In genomic region chr5:132692632-132692967, GRCh38 we compare ENCODE assay signal across 18 cellular contexts. TPM values are rescaled to one million over a fixed set of nuclear protein-coding genes. Genes with fewer than 3 reads are reported as not detected.
DNase-seq lines count a peak whose midpoint lies in the region; TF ChIP-seq lines count a peak whose summit lies in the region.
"Had no signal": no experiment of that assay in that cellular context is flagged by ENCODE, and none has a peak within 500 bp of the region (broad histone marks: within the 10 kb centered on the region; RNA-seq: fewer than 3 reads in every experiment).

No MANE protein-coding gene starts in this region.

- H2BK5ac ChIP-seq in trophoblast cell (ENCODE audit: low read depth, low read length, poor library complexity) = no peak overlapping the region

- no peak overlapping the region for H2AK5ac ChIP-seq in trophoblast cell (ENCODE audit: low read length)

- H3K79me1 ChIP-seq in trophoblast cell (ENCODE audit: low read length) = no peaks in the 10 kb centered on the region

- H3K4me2 ChIP-seq in GM23248 (ENCODE audit: unreplicated experiment) (no peak overlapping the region), KMS-11 (peak overlapping the region; percentile 38; the same call in 1 of the 2 replicates), trophoblast cell (ENCODE audit: low read length) (no peak overlapping the region)

- H3K27me3 ChIP-seq in GM23248 (replicated peaks; ENCODE audit: insufficient read depth) = no peaks in the 10 kb centered on the region
- no peaks in the 10 kb centered on the region for H3K27me3 ChIP-seq in KMS-11 (ENCODE audit: insufficient read depth, low read depth)
- H3K27me3 ChIP-seq in trophoblast cell (ENCODE audit: insufficient read depth, low read length) = no peaks in the 10 kb centered on the region

- H3F3A ChIP-seq in GM23248 (ENCODE audit: insufficient read depth) = peaks cover 3% of the 10 kb centered on the region; the same call in 1 of the 2 replicates

- H3K4me3 ChIP-seq in GM23248 (no peak overlapping the region), KMS-11 (IDR thresholded peaks at IDR 0.05; ENCODE audit: insufficient read depth, low read depth, low read length) (no peak overlapping the region), trophoblast cell (ENCODE audit: low read depth, low read length) (no peak overlapping the region)

- H3K79me2 ChIP-seq in GM23248 (ENCODE audit: insufficient read depth) (no peaks in the 10 kb centered on the region), KMS-11 (ENCODE audit: insufficient read depth, low read depth) (no peaks in the 10 kb centered on the region), trophoblast cell (ENCODE audit: control insufficient read depth, insufficient read depth, low read length, poor library complexity) (no peaks in the 10 kb centered on the region)

- no peak overlapping the region for H3K23ac ChIP-seq in trophoblast cell (ENCODE audit: low read length)

- H4K91ac ChIP-seq in trophoblast cell (ENCODE audit: low read depth, low read length) = no peak overlapping the region

- H2BK120ac ChIP-seq in trophoblast cell (ENCODE audit: insufficient read depth, low read length, poor library complexity) = no peak overlapping the region

- peak overlapping the region; percentile 22; the same call in 1 of the 2 replicates for H3K9ac ChIP-seq in GM23248
- H3K9ac ChIP-seq in KMS-11 = no peak overlapping the region
- H3K9ac ChIP-seq in trophoblast cell (ENCODE audit: low read length) = no peak overlapping the region

- H3K27ac ChIP-seq in GM23248 (peak overlapping the region; percentile 51), KMS-11 (0 out of 2 replicates have a peak overlapping the region, but pooled peaks have one; percentile 4), epithelial cell of prostate (peak overlapping the region; percentile 2), trophoblast cell (ENCODE audit: low read depth, low read length) (no peak overlapping the region)

- H3K36me3 ChIP-seq in GM23248 (ENCODE audit: low read depth) = no peaks in the 10 kb centered on the region; the same call in 1 of the 2 replicates
- no peaks in the 10 kb centered on the region for H3K36me3 ChIP-seq in KMS-11 (ENCODE audit: insufficient read depth)
- peaks cover 4 to 9% of the 10 kb centered on the region in 2 experiments for H3K36me3 ChIP-seq in trophoblast cell (ENCODE audit: control insufficient read depth in 1 of 2, insufficient read depth in 2 of 2, low read length in 2 of 2)

- H3K14ac ChIP-seq in trophoblast cell (ENCODE audit: low read length) = no peak overlapping the region

- in situ Hi-C loops in GM23248 (cut with MboI) = no loop called here

- no peak for TF ChIP-seq CTCF in KMS-11 (conservative IDR thresholded peaks at IDR 0.05; ENCODE audit: low read depth, low read length)

- no peak overlapping the region for H4K12ac ChIP-seq in trophoblast cell (ENCODE audit: low read depth, low read length)

- DNase-seq in GM23248 = peak; percentile 57
- peak; percentile 27 for DNase-seq in SW480 (ENCODE audit: low spot score)
- DNase-seq in epithelial cell of prostate (ENCODE audit: low read depth, low spot score) = no peak
- DNase-seq in activated naive CD4-positive, alpha-beta T cell treated with anti-CD3 and anti-CD28 coated beads, Interleukin-2, amount 50 U/mL, for 16 hours = no peak
- DNase-seq in NCI-H1092 (lab: John Stamatoyannopoulos, UW) = no peak
- no peak for DNase-seq in trophoblast cell
- DNase-seq: C1 segment of cervical spinal cord, KG1, NCI-H1417 treated with DMSO at 0.1 percent for 48 hours, NCI-H187 treated with DMSO at 0.1 percent for 48 hours, NCI-H345, NCI-H526, RPMI8226, SIG-M5 had no signal

- H3K4ac ChIP-seq in trophoblast cell (ENCODE audit: low read depth, low read length) = no peak overlapping the region

- H3K9me2 ChIP-seq in GM23248 (ENCODE audit: insufficient read depth) = no peaks in the 10 kb centered on the region

- H3K4me1 ChIP-seq in GM23248 (ENCODE audit: insufficient read depth) = peaks cover 16% of the 10 kb centered on the region
- H3K4me1 ChIP-seq in KMS-11 (ENCODE audit: low read depth, poor library complexity, severe bottlenecking) = peaks cover 19% of the 10 kb centered on the region
- H3K4me1 ChIP-seq in trophoblast cell (ENCODE audit: control insufficient read depth in 1 of 2, insufficient read depth in 2 of 2, low read length in 2 of 2) = no peaks in the 10 kb centered on the region

- no peak overlapping the region for H4K8ac ChIP-seq in trophoblast cell (ENCODE audit: low read depth, low read length)

- H2AFZ ChIP-seq in GM23248 (0 out of 2 replicates have a peak overlapping the region, but pooled peaks have one; percentile 42), KMS-11 (ENCODE audit: low read depth) (no peak overlapping the region), trophoblast cell (ENCODE audit: insufficient read depth, low read length, poor library complexity) (no peak overlapping the region)

- H3K9me3 ChIP-seq in GM23248 (ENCODE audit: low read depth) (no peaks in the 10 kb centered on the region), trophoblast cell (ENCODE audit: insufficient read depth, low read depth, low read length) (no peaks in the 10 kb centered on the region)

- no peak overlapping the region for H2BK12ac ChIP-seq in trophoblast cell (ENCODE audit: low read length)

- H4K20me1 ChIP-seq in GM23248 (ENCODE audit: insufficient read depth) = no peaks in the 10 kb centered on the region
- H4K20me1 ChIP-seq in KMS-11 (ENCODE audit: insufficient read depth) = no peaks in the 10 kb centered on the region

- no peak overlapping the region for H3K18ac ChIP-seq in trophoblast cell (ENCODE audit: low read length)

RNA-seq across cellular contexts. Expression of gene IL4, which starts 18.8 kb away (rescaled TPM):
- not detected in 2 replicates for total RNA-seq in GM23248 (2014; rRNA removed; shearing (Covaris generic))
- polyA plus RNA-seq in GM23248 (2016; fragmentation: Nextera tagmentation; extraction: Ambion mirVana) = 0.34 TPM in 1 of 2 replicates, not detected in the other
- polyA plus RNA-seq in trophoblast cell (2013) = not detected in 2 replicates
- total RNA-seq: H4, M059J, OCI-LY7 had no signal

RNA-seq across cellular contexts. Expression of gene IL13, which starts 34.6 kb away (rescaled TPM):
- not detected in 2 replicates for total RNA-seq in GM23248 (2014; rRNA removed; shearing (Covaris generic))
- polyA plus RNA-seq in GM23248 (2016; fragmentation: Nextera tagmentation; extraction: Ambion mirVana) = not detected in 2 replicates
- polyA plus RNA-seq in trophoblast cell (2013) = not detected in 2 replicates
- total RNA-seq: H4, M059J, OCI-LY7 had no signal

RNA-seq across cellular contexts. Expression of gene KIF3A, which starts 44.7 kb away (rescaled TPM):
- total RNA-seq in GM23248 (2014; rRNA removed; shearing (Covaris generic)) = 6.8 TPM in 2 replicates
- 13.9 and 18.8 TPM in 2 replicates for polyA plus RNA-seq in GM23248 (2016; fragmentation: Nextera tagmentation; extraction: Ambion mirVana)
- 10.0 and 10.4 TPM in 2 replicates for polyA plus RNA-seq in trophoblast cell (2013)

RNA-seq across cellular contexts. Expression of gene CCNI2, which starts 54.6 kb away (rescaled TPM):
- not detected in 2 replicates for total RNA-seq in GM23248 (2014; rRNA removed; shearing (Covaris generic))
- 0.51 and 0.73 TPM in 2 replicates for polyA plus RNA-seq in GM23248 (2016; fragmentation: Nextera tagmentation; extraction: Ambion mirVana)
- 4.6 and 5.5 TPM in 2 replicates for polyA plus RNA-seq in trophoblast cell (2013)
- total RNA-seq: H4, M059J, OCI-LY7 had no signal

Comparison
In these comparisons a context has a peak if more than half of its experiments do, and no peak if none do; other contexts are left out.
1. DNase-seq: peak in GM23248 (single experiment) and SW480 (single experiment); none in epithelial cell of prostate (single experiment), activated naive CD4-positive, alpha-beta T cell treated with anti-CD3 and anti-CD28 coated beads, Interleukin-2, amount 50 U/mL, for 16 hours (single experiment), NCI-H1092 (single experiment) and trophoblast cell (0 of 2).